19 cellular contexts compared by ENCODE assay signal in the genomic region with DNA sequence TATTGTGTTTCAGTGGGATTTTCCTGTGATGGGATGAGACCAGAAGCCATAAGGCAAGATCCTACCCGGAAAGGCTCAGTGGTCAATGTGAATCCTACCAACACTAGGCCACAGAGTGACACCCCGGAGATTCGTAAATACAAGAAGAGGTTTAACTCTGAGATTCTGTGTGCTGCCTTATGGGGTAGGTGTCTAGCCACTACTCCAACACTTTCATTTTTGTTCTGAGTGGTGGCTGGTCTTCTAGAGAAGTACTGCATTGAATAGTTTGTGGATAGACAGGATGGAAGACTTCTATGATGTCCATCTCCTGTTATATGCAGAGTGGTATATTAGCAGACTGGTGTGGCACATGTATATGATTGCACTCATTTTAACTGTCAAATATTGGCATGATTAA.
"Had no signal": no experiment of that assay in that cellular context is flagged by ENCODE, and none has a peak within 500 bp of the region (broad histone marks: within the 10 kb centered on the region; RNA-seq: fewer than 3 reads in every experiment).

No MANE protein-coding gene starts in this region.

- DNase-seq: dermis blood vessel endothelial cell; effector memory CD8-positive, alpha-beta T cell; gastrocnemius medialis; left ventricle myocardium superior; lower lobe of right lung; mucosa of descending colon; naive B cell; nephron progenitor cell; nucleus accumbens; ovary; right lobe of liver; small intestine; stimulated activated CD4-positive, alpha-beta T cell treated with anti-CD3 and anti-CD28 coated beads, Interleukin-15, amount 100 ng/mL, for 24 hours; stimulated activated CD4-positive, alpha-beta T cell treated with anti-CD3 and anti-CD28 coated beads, Interleukin-2, amount 100 ng/mL, for 48 hours; stimulated activated naive CD8-positive, alpha-beta T cell treated with anti-CD3 and anti-CD28 coated beads, Interleukin-15, amount 100 ng/mL, for 72 hours; transverse colon; upper lobe of right lung; uterus had no signal

- H3K9me3 Mint-ChIP-seq: effector memory CD8-positive, alpha-beta T cell; mesothelial cell of epicardium; naive B cell; nephron progenitor cell; stimulated activated naive CD8-positive, alpha-beta T cell treated with anti-CD3 and anti-CD28 coated beads, Interleukin-15, amount 100 ng/mL, for 72 hours had no signal

- H3K27ac Mint-ChIP-seq: mesothelial cell of epicardium; nephron progenitor cell; stimulated activated naive CD8-positive, alpha-beta T cell treated with anti-CD3 and anti-CD28 coated beads, Interleukin-15, amount 100 ng/mL, for 72 hours had no signal

- H3K4me3 Mint-ChIP-seq: effector memory CD8-positive, alpha-beta T cell; mesothelial cell of epicardium; naive B cell; nephron progenitor cell; stimulated activated naive CD8-positive, alpha-beta T cell treated with anti-CD3 and anti-CD28 coated beads, Interleukin-15, amount 100 ng/mL, for 72 hours had no signal

- ATAC-seq: effector memory CD8-positive, alpha-beta T cell; gastrocnemius medialis; left ventricle myocardium superior; lower lobe of right lung; mucosa of descending colon; stimulated activated naive CD8-positive, alpha-beta T cell treated with anti-CD3 and anti-CD28 coated beads, Interleukin-15, amount 100 ng/mL, for 72 hours; upper lobe of right lung had no signal

- H3K27me3 Mint-ChIP-seq: effector memory CD8-positive, alpha-beta T cell; naive B cell; stimulated activated naive CD8-positive, alpha-beta T cell treated with anti-CD3 and anti-CD28 coated beads, Interleukin-15, amount 100 ng/mL, for 72 hours had no signal

- H3K4me1 Mint-ChIP-seq: mesothelial cell of epicardium; naive B cell; nephron progenitor cell; stimulated activated naive CD8-positive, alpha-beta T cell treated with anti-CD3 and anti-CD28 coated beads, Interleukin-15, amount 100 ng/mL, for 72 hours had no signal
